Comparison of ENCODE assay signal across 9 cellular contexts in the genomic region with DNA sequence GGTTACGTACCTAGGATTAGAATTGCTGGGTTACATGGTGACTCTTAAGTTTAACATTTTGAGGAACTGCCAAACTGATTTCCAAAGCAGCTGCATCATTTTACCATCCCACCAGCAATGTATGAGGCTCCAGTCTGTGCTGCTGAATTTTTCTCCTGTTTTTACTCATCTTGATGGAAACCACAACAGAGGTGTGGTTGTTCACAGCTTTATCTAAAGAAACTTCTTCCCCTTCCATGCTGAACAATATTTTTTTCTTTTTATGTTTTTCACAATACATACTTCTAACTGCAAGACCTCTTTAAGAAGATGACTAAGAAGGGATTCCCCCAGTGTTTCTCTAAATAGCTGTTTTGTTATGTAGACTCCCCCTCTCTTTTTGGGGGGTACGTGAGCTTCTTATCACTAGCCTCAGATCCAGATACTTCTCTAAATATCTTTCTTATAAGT. TPM values are rescaled to one million over a fixed set of nuclear protein-coding genes. Genes with fewer than 3 reads are reported as not detected.
DNase-seq lines count a peak whose midpoint lies in the region; ATAC-seq and TF ChIP-seq lines count a peak whose summit lies in the region.
"Had no signal": no experiment of that assay in that cellular context is flagged by ENCODE, and none has a peak within 500 bp of the region (broad histone marks: within the 10 kb centered on the region; RNA-seq: fewer than 3 reads in every experiment).

No MANE protein-coding gene starts in this region.

- peak; percentile 28 for DNase-seq in A172 (ENCODE audit: low spot score)
- DNase-seq in cardiac fibroblast (ENCODE audit: low read depth in 2 of 2): peak; percentile 60 to 92
- no peak for DNase-seq in mucosa of descending colon
- DNase-seq in NCI-H146 (lab: John Stamatoyannopoulos, UW): no peak
- no peak for DNase-seq in left ventricle myocardium superior
- DNase-seq: NCI-H1930 had no signal

- H3K9me3 ChIP-seq in mucosa of descending colon: no peaks in the 10 kb centered on the region

- H3K36me3 ChIP-seq in mucosa of descending colon (ENCODE audit: low read depth): no peaks in the 10 kb centered on the region

- TF ChIP-seq CTCF in cardiac fibroblast (IDR thresholded peaks at IDR 0.05; ENCODE audit: low read depth, low read length): no peak
- no peak for TF ChIP-seq CTCF in mucosa of descending colon (IDR thresholded peaks at IDR 0.05)

- intact Hi-C loops in mucosa of descending colon (cut with DNase I, micrococcal nuclease): no loop called here
- intact Hi-C loops in left ventricle myocardium superior (cut with micrococcal nuclease): loop anchor here (10.0 kb wide), 1 partner anchor 99 kb away; no protein-coding TSS in a partner anchor

- no peak overlapping the region for H3K4me3 ChIP-seq in cardiac fibroblast (replicated peaks in 1 of 2; ENCODE audit: low read depth in 2 of 2, low read length in 2 of 2)
- no peak overlapping the region for H3K4me3 ChIP-seq in mucosa of descending colon

- ATAC-seq in GM18870 (IDR thresholded peaks at IDR 0.05; ENCODE audit: unreplicated experiment) (peak; percentile 49), HG03575 (IDR thresholded peaks at IDR 0.05; ENCODE audit: extremely low read depth, insufficient number of reproducible peaks, low FRiP score, unreplicated experiment) (peak; percentile 58), mucosa of descending colon (no peak), HG03354 (IDR thresholded peaks at IDR 0.05; ENCODE audit: poor library complexity, severe bottlenecking, unreplicated experiment) (no peak), left ventricle myocardium superior (no peak)

- H3K4me1 ChIP-seq in mucosa of descending colon (ENCODE audit: low read depth): peaks cover 9% of the 10 kb centered on the region

RNA-seq across cellular contexts. Expression of a gene that starts 24.0 kb away (rescaled TPM):
- 14.7 and 15.9 TPM in 2 replicates for total RNA-seq in A172 (2014; rRNA removed; shearing (Covaris generic))
- total RNA-seq in mucosa of descending colon (10 to 100 TPM; 24.8 to 51.6 (median 31.3) TPM), left ventricle myocardium superior (6.5 TPM)

RNA-seq across cellular contexts. Expression of a gene that starts 47.7 kb away (rescaled TPM):
- total RNA-seq in A172 (2014; rRNA removed; shearing (Covaris generic)): 13.6 and 13.8 TPM in 2 replicates
- total RNA-seq in mucosa of descending colon (10 to 100 TPM in 1 of 3 donors, 1 to 10 TPM in 2; 7.4 to 10.7 (median 7.6) TPM), left ventricle myocardium superior (0.37 TPM)

Comparison
In these comparisons a context has a peak if more than half of its experiments do, and no peak if none do; other contexts are left out.
1. DNase-seq: peak in A172 (single experiment) and cardiac fibroblast (2 of 2); none in mucosa of descending colon (0 of 3), NCI-H146 (single experiment) and left ventricle myocardium superior (single experiment).
2. ATAC-seq: peak in GM18870 (single experiment) and HG03575 (single experiment); none in mucosa of descending colon (single experiment), HG03354 (single experiment) and left ventricle myocardium superior (single experiment).